ENCODE assay signal across 11 cellular contexts in genomic region chr5:141525659-141526058, GRCh38. TPM values are rescaled to one million over a fixed set of nuclear protein-coding genes. Genes with fewer than 3 reads are reported as not detected.
DNase-seq lines count a peak whose midpoint lies in the region; ATAC-seq, FAIRE-seq and TF ChIP-seq lines count a peak whose summit lies in the region.
"Had no signal": no experiment of that assay in that cellular context is flagged by ENCODE, and none has a peak within 500 bp of the region (broad histone marks: within the 10 kb centered on the region; RNA-seq: fewer than 3 reads in every experiment).

No MANE protein-coding gene starts in this region.

- ATAC-seq in activated naive CD8-positive, alpha-beta T cell treated with anti-CD3 and anti-CD28 coated beads, Interleukin-2, amount 50 U/mL, for 24 hours = no peak
- no peak for ATAC-seq in HG03565 (IDR thresholded peaks at IDR 0.05; ENCODE audit: unreplicated experiment)

- H3K27me3 ChIP-seq in liver (ENCODE audit: control insufficient read depth in 4 of 4, insufficient read depth in 4 of 4, low read length in 3 of 4) = no peaks in the 10 kb centered on the region
- H3K27me3 ChIP-seq in small intestine (ENCODE audit: control insufficient read depth in 2 of 2, insufficient read depth in 2 of 2, low read length in 2 of 2) = no peaks in the 10 kb centered on the region

- WGBS in liver = 41% methylated on average over 7 of the region's 7 CpGs
- 29 to 64% (median 49%) methylated on average over 7 of the region's 7 CpGs for WGBS in small intestine, 3 donors

- no peak for FAIRE-seq in small intestine (lab: Jason Lieb, UNC)

- peak overlapping the region; percentile 80 to 90 for H3K27ac ChIP-seq in liver (ENCODE audit: low read depth in 1 of 2, low read length in 2 of 2)
- H3K27ac ChIP-seq in small intestine (ENCODE audit: low read depth in 1 of 2, low read length in 1 of 2) = peak overlapping the region in 1 of 2 donors; percentile 56
- H3K27ac ChIP-seq: PC-9 had no signal

- no peaks in the 10 kb centered on the region for H3K27me3 Mint-ChIP-seq in activated naive CD8-positive, alpha-beta T cell treated with anti-CD3 and anti-CD28 coated beads, Interleukin-2, amount 50 U/mL, for 24 hours
- H3K27me3 Mint-ChIP-seq: activated naive CD4-positive, alpha-beta T cell treated with anti-CD3 and anti-CD28 coated beads, Interleukin-2, amount 10 ng/mL, durations not matched to agents 7 days and 5 days had no signal

- peak overlapping the region in 1 of 2 donors; percentile 26 for H3K9ac ChIP-seq in liver (ENCODE audit: low read depth in 1 of 2, low read length in 2 of 2)

- no peak overlapping the region for H3K4me3 Mint-ChIP-seq in activated naive CD8-positive, alpha-beta T cell treated with anti-CD3 and anti-CD28 coated beads, Interleukin-2, amount 50 U/mL, for 24 hours
- H3K4me3 Mint-ChIP-seq: activated naive CD4-positive, alpha-beta T cell treated with anti-CD3 and anti-CD28 coated beads, Interleukin-2, amount 10 ng/mL, durations not matched to agents 7 days and 5 days had no signal

- DNase-seq in G401 (ENCODE audit: low spot score) (peak; percentile 43), small intestine (peak; percentile 78), epidermal melanocyte (ENCODE audit: insufficient read length, low spot score) (no peak), anterior cingulate cortex (lab: John Stamatoyannopoulos, UW) (no peak), HEK293T (ENCODE audit: extremely low spot score) (no peak)
- DNase-seq in activated naive CD8-positive, alpha-beta T cell treated with anti-CD3 and anti-CD28 coated beads, Interleukin-2, amount 50 U/mL, for 24 hours = no peak
- DNase-seq: activated naive CD4-positive, alpha-beta T cell treated with anti-CD3 and anti-CD28 coated beads, Interleukin-2, amount 10 ng/mL, durations not matched to agents 7 days and 5 days; DMS79 treated with DMSO at 0.1 percent for 48 hours; PC-9 had no signal

- peaks cover 38% of the 10 kb centered on the region for H3K4me1 Mint-ChIP-seq in activated naive CD8-positive, alpha-beta T cell treated with anti-CD3 and anti-CD28 coated beads, Interleukin-2, amount 50 U/mL, for 24 hours

- H3K36me3 ChIP-seq in liver (ENCODE audit: control insufficient read depth in 4 of 4, insufficient read depth in 3 of 4, low read depth in 1 of 4, low read length in 3 of 4) (peaks cover 1 to 38% (median 35%) of the 10 kb centered on the region in 4 donors), small intestine (ENCODE audit: control insufficient read depth in 2 of 2, insufficient read depth in 2 of 2, low read length in 2 of 2) (peaks cover 13 to 39% of the 10 kb centered on the region in 2 donors)

- peaks cover 71% of the 10 kb centered on the region for H3K36me3 Mint-ChIP-seq in activated naive CD8-positive, alpha-beta T cell treated with anti-CD3 and anti-CD28 coated beads, Interleukin-2, amount 50 U/mL, for 24 hours (ENCODE audit: low read depth)

- no peak for TF ChIP-seq CTCF in liver (IDR thresholded peaks at IDR 0.05; ENCODE audit: low read depth, low read length, missing input control)

- CTCF ChIA-PET in HEK293T (lab: Yijun Ruan, JAX) = interaction anchor here (1.1 kb wide), 1 partner anchor 105 kb away, joined by 3 read pairs; the partner anchor contains the start of gene PCDHGA11

- no peak for TF ChIP-seq RAD21 in liver (IDR thresholded peaks at IDR 0.05)

- H3K4me3 ChIP-seq in liver (ENCODE audit: low read depth in 1 of 3, low read length in 3 of 3) = no peak overlapping the region
- no peak overlapping the region for H3K4me3 ChIP-seq in small intestine (ENCODE audit: low read depth in 1 of 2, low read length in 2 of 2)
- H3K4me3 ChIP-seq: PC-9 had no signal

- POLR2A ChIA-PET in HEK293T (lab: Yijun Ruan, JAX) = no interaction called here

- H3K4me1 ChIP-seq in liver (ENCODE audit: control insufficient read depth in 4 of 4, insufficient read depth in 4 of 4, low read length in 3 of 4) = peaks cover 7 to 50% (median 40%) of the 10 kb centered on the region in 4 donors
- peaks cover 2 to 4% of the 10 kb centered on the region in 2 donors for H3K4me1 ChIP-seq in small intestine (ENCODE audit: control insufficient read depth in 2 of 2, insufficient read depth in 1 of 2, low read depth in 1 of 2, low read length in 1 of 2)

- H3K9me3 Mint-ChIP-seq in activated naive CD8-positive, alpha-beta T cell treated with anti-CD3 and anti-CD28 coated beads, Interleukin-2, amount 50 U/mL, for 24 hours = no peaks in the 10 kb centered on the region
- H3K9me3 Mint-ChIP-seq: activated naive CD4-positive, alpha-beta T cell treated with anti-CD3 and anti-CD28 coated beads, Interleukin-2, amount 10 ng/mL, durations not matched to agents 7 days and 5 days had no signal

- H3K9me3 ChIP-seq in liver (ENCODE audit: control insufficient read depth in 4 of 4, low read length in 3 of 4) (no peaks in the 10 kb centered on the region), small intestine (ENCODE audit: control insufficient read depth, low read depth) (no peaks in the 10 kb centered on the region)

- in situ Hi-C loops in G401 (cut with HindIII; ENCODE audit: low sequenced_read_pairs) = no loop called here

- peak overlapping the region; percentile 45 for H3K27ac Mint-ChIP-seq in activated naive CD8-positive, alpha-beta T cell treated with anti-CD3 and anti-CD28 coated beads, Interleukin-2, amount 50 U/mL, for 24 hours
- H3K27ac Mint-ChIP-seq: activated naive CD4-positive, alpha-beta T cell treated with anti-CD3 and anti-CD28 coated beads, Interleukin-2, amount 10 ng/mL, durations not matched to agents 7 days and 5 days had no signal

TF ChIP-seq in liver, 16 proteins besides CTCF, POLR2A, EP300 and RAD21 (continues in another document):
- TF ChIP-seq FOXA1 (IDR thresholded peaks at IDR 0.05) = no peak
- TF ChIP-seq MAX (IDR thresholded peaks at IDR 0.05) = no peak
- no peak for TF ChIP-seq ZBTB33 (IDR thresholded peaks at IDR 0.05)
- no peak for TF ChIP-seq YY1 (IDR thresholded peaks at IDR 0.05)
- no peak for TF ChIP-seq FOXA2 (IDR thresholded peaks at IDR 0.05)
- peak; percentile 84 for TF ChIP-seq HNF4G (IDR thresholded peaks at IDR 0.05)
- TF ChIP-seq EGR1 (IDR thresholded peaks at IDR 0.05; ENCODE audit: low read depth in 2 of 2) = no peak
- TF ChIP-seq GABPA (IDR thresholded peaks at IDR 0.05 in 1 of 2, conservative IDR thresholded peaks at IDR 0.05 in 1 of 2) = no peak
- peak; percentile 69 to 76 for TF ChIP-seq RXRA (IDR thresholded peaks at IDR 0.05)

TF ChIP-seq in HEK293T, 16 proteins besides CTCF, POLR2A, EP300 and RAD21:
- TF ChIP-seq TARDBP (IDR thresholded peaks at IDR 0.05) = no peak
- TF ChIP-seq NFRKB (IDR thresholded peaks at IDR 0.05) = no peak
- no peak for TF ChIP-seq ELF4 (IDR thresholded peaks at IDR 0.05)
- TF ChIP-seq PKNOX1 (IDR thresholded peaks at IDR 0.05) = no peak
- TF ChIP-seq FOXK2 (IDR thresholded peaks at IDR 0.05) = no peak
- TF ChIP-seq FOXM1 (IDR thresholded peaks at IDR 0.05; ENCODE audit: borderline replicate concordance) = no peak
- TF ChIP-seq L3MBTL2 (conservative IDR thresholded peaks at IDR 0.05) = no peak
- TF ChIP-seq HDGF (IDR thresholded peaks at IDR 0.05; ENCODE audit: borderline replicate concordance) = no peak
- no peak for TF ChIP-seq BHLHE40 (IDR thresholded peaks at IDR 0.05; ENCODE audit: borderline replicate concordance)
- no peak for TF ChIP-seq FOXA1 (IDR thresholded peaks at IDR 0.05)
- TF ChIP-seq SUZ12 (IDR thresholded peaks at IDR 0.05) = no peak
- no peak for TF ChIP-seq ARNT (IDR thresholded peaks at IDR 0.05)
- TF ChIP-seq SP1 (IDR thresholded peaks at IDR 0.05) = no peak
- TF ChIP-seq LEF1 (IDR thresholded peaks at IDR 0.05; ENCODE audit: borderline replicate concordance) = no peak
- no peak for TF ChIP-seq ZNF384 (IDR thresholded peaks at IDR 0.05)
- no peak for TF ChIP-seq CTBP1 (IDR thresholded peaks at IDR 0.05; ENCODE audit: borderline replicate concordance)
TF ChIP-seq in HEK293T: peak in this region for 0.

RNA-seq across cellular contexts. Expression of gene PCDHGC5, which starts 36.8 kb away (rescaled TPM):
- 0.14 and 0.18 TPM in 2 replicates for total RNA-seq in G401 (2014; rRNA removed; shearing (Covaris generic))
- 1 to 10 TPM in 1 of 2 donors, under 1 TPM in 1; 0.19 to 1.1 TPM for total RNA-seq in liver
- polyA plus RNA-seq in liver (under 1 TPM in 1 of 2 donors, not detected in 1; 0.02 TPM), small intestine (under 1 TPM in 1 of 3 donors, not detected in 2; 0.07 TPM)
- total RNA-seq: PC-9 had no signal

RNA-seq across cellular contexts. Expression of gene PCDHGC4, which starts 40.8 kb away (rescaled TPM):
- not detected in 2 replicates for total RNA-seq in G401 (2014; rRNA removed; shearing (Covaris generic))
- total RNA-seq in liver = 1 to 10 TPM in 1 of 2 donors, under 1 TPM in 1; 0.33 to 1.4 TPM
- polyA plus RNA-seq in liver (not detected), small intestine (under 1 TPM in 1 of 3 donors, not detected in 2; 0.34 TPM)
- total RNA-seq: PC-9 had no signal

RNA-seq across cellular contexts. Expression of gene PCDHGC3, which starts 49.9 kb away (rescaled TPM):
- total RNA-seq in G401 (2014; rRNA removed; shearing (Covaris generic)) = 1.0 and 7.7 TPM in 2 replicates
- 1 to 10 TPM; 3.7 to 5.7 TPM for total RNA-seq in liver
- polyA plus RNA-seq in liver = 10 to 100 TPM in 1 of 2 donors, 1 to 10 TPM in 1; 6.8 to 11.0 TPM
- polyA plus RNA-seq in small intestine = 10 to 100 TPM in 1 of 3 donors, 1 to 10 TPM in 2; 2.5 to 33.3 (median 3.0) TPM

Comparison
In these comparisons a context has a peak if more than half of its experiments do, and no peak if none do; other contexts are left out.
1. DNase-seq: peak in G401 (single experiment) and small intestine (single experiment); none in activated naive CD8-positive, alpha-beta T cell treated with anti-CD3 and anti-CD28 coated beads, Interleukin-2, amount 50 U/mL, for 24 hours (single experiment), epidermal melanocyte (single experiment), anterior cingulate cortex (0 of 58) and HEK293T (single experiment).